ENCODE assay signal across 17 cellular contexts in the genomic region with DNA sequence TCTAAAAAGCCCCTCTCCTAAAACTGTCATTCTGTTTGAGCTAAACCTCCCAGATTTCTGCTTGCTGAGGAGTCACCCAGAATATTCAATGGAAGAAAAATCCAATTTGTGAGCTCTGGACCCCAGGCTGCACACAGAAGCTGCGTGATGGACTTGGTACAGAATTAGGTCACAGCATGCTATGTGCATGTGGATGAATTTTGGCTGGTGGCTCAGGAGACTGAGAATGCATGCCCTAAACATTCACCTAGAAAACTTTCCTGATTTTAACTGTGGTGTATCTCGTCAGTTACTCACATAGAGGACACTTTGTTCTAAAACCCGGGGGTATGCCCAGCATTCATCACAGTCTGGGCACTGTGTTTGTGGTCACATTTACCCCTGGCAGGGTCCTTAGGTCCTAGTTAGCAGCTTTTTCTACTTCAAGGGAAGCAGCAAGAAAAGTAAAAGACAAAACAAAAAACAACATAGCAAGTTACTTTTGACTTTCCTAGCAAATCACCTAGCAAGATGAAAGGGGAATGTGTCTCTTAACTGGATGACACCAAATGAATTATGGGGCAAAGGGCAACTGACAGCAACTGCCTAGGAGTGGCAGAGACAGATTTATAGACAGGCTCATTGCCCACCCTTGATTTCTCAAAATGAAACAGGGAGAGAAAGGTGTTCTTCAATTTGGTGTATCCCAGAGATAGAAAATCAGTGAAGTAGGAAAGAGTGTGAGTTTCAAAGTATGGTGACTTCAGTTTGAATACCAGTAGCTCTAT. TPM values are rescaled to one million over a fixed set of nuclear protein-coding genes. Genes with fewer than 3 reads are reported as not detected.
DNase-seq lines count a peak whose midpoint lies in the region; ATAC-seq lines count a peak whose summit lies in the region.
"Had no signal": no experiment of that assay in that cellular context is flagged by ENCODE, and none has a peak within 500 bp of the region (broad histone marks: within the 10 kb centered on the region; RNA-seq: fewer than 3 reads in every experiment).

No MANE protein-coding gene starts in this region.

- 71% methylated on average over 3 of the region's 3 CpGs for WGBS in urinary bladder

- peaks cover 36% of the 10 kb centered on the region for H3K4me1 ChIP-seq in SJSA1 (replicated peaks)
- peaks cover 3 to 7% of the 10 kb centered on the region in 2 donors for H3K4me1 ChIP-seq in muscle layer of duodenum (ENCODE audit: control insufficient read depth in 1 of 2, insufficient read depth in 2 of 2, low read length in 2 of 2)
- H3K4me1 ChIP-seq in urinary bladder (ENCODE audit: insufficient read depth) = peaks cover 2% of the 10 kb centered on the region
- H3K4me1 ChIP-seq: BE2C had no signal

- no peak overlapping the region for H3K4me3 ChIP-seq in SJSA1
- no peak overlapping the region for H3K4me3 ChIP-seq in muscle layer of duodenum (ENCODE audit: low read depth in 1 of 2, low read length in 2 of 2)
- no peak overlapping the region for H3K4me3 ChIP-seq in urinary bladder (ENCODE audit: low read depth, low read length)

- DNase-seq in SJSA1 (ENCODE audit: low read depth in 1 of 2, low spot score in 2 of 2) (no peak), epithelial cell of prostate (ENCODE audit: low read depth, low spot score) (no peak), T1000 (lab: John Stamatoyannopoulos, UW) (no peak)
- DNase-seq: activated gamma-delta T cell, BE2C, DMS 273 treated with DMSO at 0.1 percent for 48 hours, foreskin keratinocyte, Kasumi-1, NCI-H2171 treated with DMSO at 0.1 percent for 48 hours, SK-N-SH, T-helper 9 cell had no signal

- no peak for ATAC-seq in HG02884 (IDR thresholded peaks at IDR 0.05; ENCODE audit: unreplicated experiment)
- no peak for ATAC-seq in GM19397 (IDR thresholded peaks at IDR 0.05; ENCODE audit: unreplicated experiment)
- ATAC-seq: Panc1 had no signal

- no peaks in the 10 kb centered on the region for H3K9me3 ChIP-seq in SJSA1 (replicated peaks)
- H3K9me3 ChIP-seq in muscle layer of duodenum (ENCODE audit: control insufficient read depth in 1 of 2, low read length in 2 of 2) = no peaks in the 10 kb centered on the region
- H3K9me3 ChIP-seq: BE2C, SK-N-SH had no signal

- H3K36me3 ChIP-seq in SJSA1 (no peaks in the 10 kb centered on the region), muscle layer of duodenum (ENCODE audit: control insufficient read depth in 1 of 2, insufficient read depth in 2 of 2, low read length in 2 of 2) (no peaks in the 10 kb centered on the region), urinary bladder (ENCODE audit: insufficient read depth) (no peaks in the 10 kb centered on the region)
- H3K36me3 ChIP-seq: BE2C had no signal

- H3K27me3 ChIP-seq in SJSA1 (replicated peaks) (no peaks in the 10 kb centered on the region), muscle layer of duodenum (ENCODE audit: low read depth, low read length) (no peaks in the 10 kb centered on the region)
- H3K27me3 ChIP-seq: BE2C, foreskin keratinocyte had no signal

- H3K27ac ChIP-seq in SJSA1 (peak overlapping the region; percentile 86), epithelial cell of prostate (peak overlapping the region; percentile 78), muscle layer of duodenum (ENCODE audit: low read length) (peak overlapping the region; percentile 66), urinary bladder (ENCODE audit: low read depth) (peak overlapping the region; percentile 90)
- H3K27ac ChIP-seq: foreskin keratinocyte had no signal

RNA-seq across cellular contexts. Expression of a gene that starts 8.3 kb away (rescaled TPM):
- 24.1 and 31.2 TPM in 2 replicates for total RNA-seq in SJSA1 (2014; rRNA removed; shearing (Covaris generic))
- total RNA-seq in urinary bladder = 7.2 TPM
- 48.3 TPM for polyA plus RNA-seq in urinary bladder

RNA-seq across cellular contexts. Expression of a gene that starts 25.6 kb away (rescaled TPM):
- total RNA-seq in SJSA1 (2014; rRNA removed; shearing (Covaris generic)) = not detected in 2 replicates
- total RNA-seq in urinary bladder = 0.48 TPM
- polyA plus RNA-seq in urinary bladder = 0.65 TPM
- total RNA-seq: neural crest cell had no signal
- polyA plus RNA-seq: foreskin keratinocyte had no signal

RNA-seq across cellular contexts. Expression of a gene that starts 27.6 kb away (rescaled TPM):
- 0.09 and 0.21 TPM in 2 replicates for total RNA-seq in SJSA1 (2014; rRNA removed; shearing (Covaris generic))
- 0.26 TPM for total RNA-seq in urinary bladder
- 0.65 TPM for polyA plus RNA-seq in urinary bladder

RNA-seq across cellular contexts. Expression of a gene that starts 27.7 kb away (rescaled TPM):
- total RNA-seq in SJSA1 (2014; rRNA removed; shearing (Covaris generic)) = 330 and 440 TPM in 2 replicates
- 85.7 TPM for total RNA-seq in urinary bladder
- 257 TPM for polyA plus RNA-seq in urinary bladder

RNA-seq across cellular contexts. Expression of a gene that starts 34.8 kb away (rescaled TPM):
- total RNA-seq in SJSA1 (2014; rRNA removed; shearing (Covaris generic)) = 0.37 and 5.5 TPM in 2 replicates
- total RNA-seq in urinary bladder = 3.0 TPM
- polyA plus RNA-seq in urinary bladder = 5.6 TPM
